In the genomic region with DNA sequence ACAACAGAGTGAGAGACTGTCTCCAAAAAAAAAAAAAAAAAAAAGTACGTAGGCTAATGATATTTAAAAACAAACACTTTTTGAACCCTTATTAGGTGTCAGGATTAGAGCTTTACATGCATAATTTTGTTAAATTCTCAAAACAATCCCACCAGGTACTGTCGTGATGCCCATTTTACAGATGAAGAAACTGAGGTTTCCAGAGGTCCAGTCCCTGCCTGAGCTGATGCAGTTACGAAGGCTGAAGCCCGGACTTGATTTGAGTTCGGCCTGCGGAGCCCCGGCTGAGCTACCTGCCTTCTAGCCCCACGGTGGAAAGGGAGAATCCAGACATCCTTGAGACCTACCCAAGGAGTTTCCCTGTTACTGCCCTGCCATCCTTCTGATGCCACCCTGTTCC, we compare ENCODE assay signal across 2 cellular contexts.
TF ChIP-seq lines count a peak whose summit lies in the region.

No MANE protein-coding gene starts in this region.

TF ChIP-seq in HepG2, 621 proteins besides CTCF, POLR2A, EP300 and RAD21:
- TF ChIP-seq ZNF629 (CRISPR knock-in tag; conservative IDR thresholded peaks at IDR 0.05), result peak; percentile 72
- TF ChIP-seq ZBTB37 (CRISPR knock-in tag; IDR thresholded peaks at IDR 0.05), result no peak

TF ChIP-seq in K562, 482 proteins besides CTCF, POLR2A, EP300 and RAD21:
- TF ChIP-seq RBM25 (IDR thresholded peaks at IDR 0.05; ENCODE audit: low read depth, low read length, severe bottlenecking) (peak; percentile 62), CGGBP1 (CRISPR knock-in tag; IDR thresholded peaks at IDR 0.05) (no peak), ZNF431 (CRISPR knock-in tag; IDR thresholded peaks at IDR 0.05) (no peak)
